Comparison of ENCODE assay signal across 8 cellular contexts in genomic region chr22:27919222-27919942, GRCh38. TPM values are rescaled to one million over a fixed set of nuclear protein-coding genes. Genes with fewer than 3 reads are reported as not detected.
DNase-seq lines count a peak whose midpoint lies in the region; ATAC-seq and TF ChIP-seq lines count a peak whose summit lies in the region.

Gene PITPNB (minus strand): TSS chr22:27919256. CDS start chr22:27919191, 65 bp downstream.

- H3K27ac ChIP-seq in angular gyrus (ENCODE audit: low read depth, low read length) (peak within 1 kb of the TSS; percentile 89), prostate gland (peak within 1 kb of the TSS; percentile 91 to 94)

- under 1% methylated on average over 68 of the region's 68 CpGs for WGBS in prostate gland

- H3K4me1 ChIP-seq in prostate gland (replicated peaks) = no peaks in the 10 kb centered on the region

- TF ChIP-seq CTCF in prostate gland (IDR thresholded peaks at IDR 0.05) = no peak

- intact Hi-C loops in left ventricle myocardium superior (cut with micrococcal nuclease) (no loop called here), prostate gland (cut with DNase I) (no loop called here)

- DNase-seq in NCI-H187 treated with DMSO at 0.1 percent for 48 hours (lab: John Stamatoyannopoulos, UW) (peak; percentile 58), T-helper 2 cell (peak; percentile 97 to 99 (median 98)), left ventricle myocardium superior (peak; percentile 99), prostate gland (ENCODE audit: low spot score) (peak; percentile 94), ureter (ENCODE audit: low spot score) (peak; percentile 98)

- ATAC-seq in GM18502 (IDR thresholded peaks at IDR 0.05; ENCODE audit: poor library complexity, unreplicated experiment) (peak; percentile 83), HG02943 (IDR thresholded peaks at IDR 0.05; ENCODE audit: low read depth, unreplicated experiment) (peak; percentile 72), left ventricle myocardium superior (peak; percentile 97)

- H3K36me3 ChIP-seq in prostate gland = no peaks in the 10 kb centered on the region

- H3K9me3 ChIP-seq in prostate gland = no peaks in the 10 kb centered on the region

- H3K4me3 ChIP-seq in prostate gland = peak within 1 kb of the TSS; percentile 84 to 90

- H3K27me3 ChIP-seq in prostate gland (replicated peaks; ENCODE audit: insufficient read depth) = no peaks in the 10 kb centered on the region

- peak; percentile 83 for TF ChIP-seq POLR2A in prostate gland (IDR thresholded peaks at IDR 0.05)

RNA-seq across cellular contexts. Expression of gene PITPNB, which starts in this region (rescaled TPM):
- total RNA-seq in left ventricle myocardium superior (47.7 TPM), prostate gland (10 to 100 TPM; 23.8 to 43.6 TPM), ureter (93.7 TPM)

Comparison
In these comparisons a context has a peak if more than half of its experiments do, and no peak if none do; other contexts are left out.
1. Peak in every context shown above with its lines: DNase-seq, ATAC-seq, H3K4me3 ChIP-seq and H3K27ac ChIP-seq.